ENCODE assay signal across 9 cellular contexts in the genomic region with DNA sequence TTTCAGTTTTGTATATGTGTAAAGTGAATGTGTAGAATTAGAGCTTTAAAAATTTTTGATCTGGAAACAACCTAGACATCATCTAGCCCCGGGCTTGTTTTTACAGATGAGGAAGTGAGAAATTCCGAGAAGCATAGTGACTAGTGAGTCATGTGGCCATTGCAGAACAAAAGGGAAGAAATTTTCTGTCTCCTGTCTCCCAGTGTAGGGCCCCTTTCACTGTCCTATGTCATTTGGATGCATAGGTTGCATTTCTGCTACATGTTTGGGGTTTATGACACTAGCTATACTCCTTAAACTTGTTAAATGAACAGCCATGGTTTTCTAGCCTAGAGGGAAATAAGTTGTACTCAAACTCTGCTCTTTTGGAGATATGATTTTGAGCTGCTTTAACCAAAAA.
DNase-seq lines count a peak whose midpoint lies in the region; ATAC-seq, FAIRE-seq and TF ChIP-seq lines count a peak whose summit lies in the region.
"Had no signal": no experiment of that assay in that cellular context is flagged by ENCODE, and none has a peak within 500 bp of the region (broad histone marks: within the 10 kb centered on the region; RNA-seq: fewer than 3 reads in every experiment).

No MANE protein-coding gene starts in this region.

- no peak for TF ChIP-seq CTCF in CD8-positive, alpha-beta T cell (IDR thresholded peaks at IDR 0.05)
- TF ChIP-seq CTCF in H9 (conservative IDR thresholded peaks at IDR 0.05) = no peak

- H4K8ac ChIP-seq in H9 (replicated peaks; ENCODE audit: insufficient read length, low read depth, low read length) = no peak overlapping the region

- no peak overlapping the region for H2BK120ac ChIP-seq in H9 (ENCODE audit: low read depth, low read length, poor library complexity, severe bottlenecking)

- no peak overlapping the region for H3T11ph ChIP-seq in H9 (ENCODE audit: low read length)

- H2BK15ac ChIP-seq in H9 (ENCODE audit: low read depth, low read length) = no peak overlapping the region

- no peak overlapping the region for H3K9ac ChIP-seq in H9 (ENCODE audit: extremely low read depth, insufficient read length, low read length)

- no peaks in the 10 kb centered on the region for H3K9me3 Mint-ChIP-seq in CD8-positive, alpha-beta T cell
- H3K9me3 Mint-ChIP-seq in stimulated activated effector memory CD8-positive, alpha-beta T cell treated with anti-CD3 and anti-CD28 coated beads, Interleukin-12 subunit alpha, Interleukin-12 subunit beta, amount 100 ng/mL, for 72 hours = no peaks in the 10 kb centered on the region
- H3K9me3 Mint-ChIP-seq in H9 = no peaks in the 10 kb centered on the region

- POLR2A ChIA-PET in CD8-positive, alpha-beta T cell (lab: Charles Lee) = no interaction called here

- no peak overlapping the region for H3K4me2 ChIP-seq in H9 (ENCODE audit: insufficient read depth, insufficient read length, low read length)

- no CpG with 5 or more reads among the region's 2 CpGs for WGBS in H9 (ENCODE audit: extremely low coverage, insufficient read length, low lambda C conversion rate)

- H3K56ac ChIP-seq in H9 (ENCODE audit: insufficient read length, low read depth, low read length) = no peak overlapping the region

- H2BK20ac ChIP-seq in H9 (ENCODE audit: low read depth, low read length, poor library complexity, severe bottlenecking) = no peak overlapping the region

- intact Hi-C loops in CD8-positive, alpha-beta T cell (cut with DNase I, micrococcal nuclease) = loop anchor here in 1 of 2 experiments (5.0 kb wide), 1 partner anchor 82 kb away; no protein-coding TSS in a partner anchor

- H2BK12ac ChIP-seq in H9 (ENCODE audit: insufficient read length, low read depth, low read length) = no peak overlapping the region

- no peaks in the 10 kb centered on the region for H3K27me3 ChIP-seq in CD8-positive, alpha-beta T cell (ENCODE audit: insufficient read depth, low read length)
- H3K27me3 ChIP-seq in H9 (ENCODE audit: insufficient read depth, low read length) = no peaks in the 10 kb centered on the region
- H3K27me3 ChIP-seq: gastrocnemius medialis had no signal

- H3K79me2 ChIP-seq in H9 (ENCODE audit: insufficient read depth, low read length) = no peaks in the 10 kb centered on the region

- H3K4me1 Mint-ChIP-seq in CD8-positive, alpha-beta T cell (ENCODE audit: low read depth) = peaks cover 37% of the 10 kb centered on the region
- peaks cover 23% of the 10 kb centered on the region for H3K4me1 Mint-ChIP-seq in stimulated activated effector memory CD8-positive, alpha-beta T cell treated with anti-CD3 and anti-CD28 coated beads, Interleukin-12 subunit alpha, Interleukin-12 subunit beta, amount 100 ng/mL, for 72 hours
- peaks cover 10 to 11% of the 10 kb centered on the region in 2 experiments for H3K4me1 Mint-ChIP-seq in H9

- CTCF ChIA-PET in CD8-positive, alpha-beta T cell (lab: Charles Lee) = interaction anchor here (1.0 to 1.2 kb wide), 2 partner anchors 9 to 49 kb away, joined by 3 read pairs; no protein-coding TSS in a partner anchor

- H2AFZ ChIP-seq in H9 (ENCODE audit: low read length) = no peak overlapping the region

- H3K14ac ChIP-seq in H9 (ENCODE audit: insufficient read depth, low read length) = no peak overlapping the region

- H4K20me1 ChIP-seq in H9 (ENCODE audit: control insufficient read depth, insufficient read depth, insufficient read length) = no peaks in the 10 kb centered on the region

- H2AK5ac ChIP-seq in H9 (ENCODE audit: insufficient read length, low read length) = no peak overlapping the region

- no peak overlapping the region for H3K4ac ChIP-seq in H9 (ENCODE audit: low read depth, low read length)

- no peak overlapping the region for H3K18ac ChIP-seq in H9 (ENCODE audit: insufficient read length, low read depth, low read length)

- H3K23ac ChIP-seq in H9 (ENCODE audit: insufficient read length, low read depth, low read length) = no peak overlapping the region

- no peaks in the 10 kb centered on the region for H3K23me2 ChIP-seq in H9 (ENCODE audit: insufficient read length, low read depth, low read length, poor library complexity, severe bottlenecking)

- H3K4me3 ChIP-seq in CD8-positive, alpha-beta T cell (ENCODE audit: low read depth, low read length) = no peak overlapping the region
- H3K4me3 ChIP-seq: gastrocnemius medialis had no signal

- H3K36me3 ChIP-seq in CD8-positive, alpha-beta T cell (ENCODE audit: insufficient read depth, low read length) = no peaks in the 10 kb centered on the region
- H3K36me3 ChIP-seq: gastrocnemius medialis had no signal

- ATAC-seq in CD8-positive, alpha-beta T cell = peak; percentile 88
- peak; percentile 96 for ATAC-seq in HG03135 (IDR thresholded peaks at IDR 0.05; ENCODE audit: unreplicated experiment)
- peak; percentile 93 for ATAC-seq in stimulated activated effector memory CD8-positive, alpha-beta T cell treated with anti-CD3 and anti-CD28 coated beads, Interleukin-12 subunit alpha, Interleukin-12 subunit beta, amount 100 ng/mL, for 72 hours

- H4K5ac ChIP-seq in H9 (ENCODE audit: insufficient read length, low read depth, low read length) = no peak overlapping the region

- no peak for FAIRE-seq in GM19239 (lab: Jason Lieb, UNC)

- no peaks in the 10 kb centered on the region for H3K9me3 ChIP-seq in CD8-positive, alpha-beta T cell (ENCODE audit: low read length)
- H3K9me3 ChIP-seq in H9 (ENCODE audit: control insufficient read depth, low read depth, low read length) = no peaks in the 10 kb centered on the region
- H3K9me3 ChIP-seq: gastrocnemius medialis had no signal

- H3K27ac ChIP-seq in CD8-positive, alpha-beta T cell (ENCODE audit: low read depth, low read length) = no peak overlapping the region
- H3K27ac ChIP-seq in H9 (ENCODE audit: insufficient read length, low read depth, low read length) = no peak overlapping the region
- H3K27ac ChIP-seq: gastrocnemius medialis had no signal

- peaks cover 24% of the 10 kb centered on the region for H3K4me1 ChIP-seq in CD8-positive, alpha-beta T cell (ENCODE audit: insufficient read depth, low read length)
- peaks cover 3% of the 10 kb centered on the region; the same call in 1 of the 2 replicates for H3K4me1 ChIP-seq in H9 (ENCODE audit: insufficient read depth, low read length)

- H3K36me3 Mint-ChIP-seq in CD8-positive, alpha-beta T cell = no peaks in the 10 kb centered on the region
- no peaks in the 10 kb centered on the region for H3K36me3 Mint-ChIP-seq in stimulated activated effector memory CD8-positive, alpha-beta T cell treated with anti-CD3 and anti-CD28 coated beads, Interleukin-12 subunit alpha, Interleukin-12 subunit beta, amount 100 ng/mL, for 72 hours
- no peaks in the 10 kb centered on the region for H3K36me3 Mint-ChIP-seq in H9 (ENCODE audit: insufficient read depth in 1 of 3, low read depth in 3 of 3)

- H3K79me1 ChIP-seq in H9 (ENCODE audit: insufficient read depth, low read depth, low read length, poor library complexity, severe bottlenecking) = no peaks in the 10 kb centered on the region

- H3K27ac Mint-ChIP-seq in CD8-positive, alpha-beta T cell = peak overlapping the region; percentile 83
- H3K27ac Mint-ChIP-seq in stimulated activated effector memory CD8-positive, alpha-beta T cell treated with anti-CD3 and anti-CD28 coated beads, Interleukin-12 subunit alpha, Interleukin-12 subunit beta, amount 100 ng/mL, for 72 hours = no peak overlapping the region
- H3K27ac Mint-ChIP-seq in H9 = peak overlapping the region in 1 of 3 experiments; percentile 71; a peak in 1 of 7 replicates

- peak in 1 of 7 experiments; percentile 8 for DNase-seq in CD8-positive, alpha-beta T cell
- DNase-seq in GM19239 (ENCODE audit: insufficient read length, low spot score) = peak; percentile 16
- peak; percentile 89 for DNase-seq in SKM-1 treated with dmso at 0.1 percent for 144 hours (lab: John Stamatoyannopoulos, UW; ENCODE audit: unreplicated experiment)
- DNase-seq in fibroblast of peridontal ligament (ENCODE audit: extremely low read depth) = peak; percentile 52
- no peak for DNase-seq in stimulated activated effector memory CD8-positive, alpha-beta T cell treated with anti-CD3 and anti-CD28 coated beads, Interleukin-12 subunit alpha, Interleukin-12 subunit beta, amount 100 ng/mL, for 72 hours (ENCODE audit: low spot score in 2 of 2)
- DNase-seq in H9 = no peak
- DNase-seq in NCI-H1694 (lab: John Stamatoyannopoulos, UW) = no peak
- DNase-seq: gastrocnemius medialis had no signal

- H3K4me3 Mint-ChIP-seq in CD8-positive, alpha-beta T cell = peak overlapping the region; percentile 19
- no peak overlapping the region for H3K4me3 Mint-ChIP-seq in stimulated activated effector memory CD8-positive, alpha-beta T cell treated with anti-CD3 and anti-CD28 coated beads, Interleukin-12 subunit alpha, Interleukin-12 subunit beta, amount 100 ng/mL, for 72 hours
- no peak overlapping the region for H3K4me3 Mint-ChIP-seq in H9

- no peaks in the 10 kb centered on the region for H3K27me3 Mint-ChIP-seq in CD8-positive, alpha-beta T cell (ENCODE audit: low read depth)
- no peaks in the 10 kb centered on the region for H3K27me3 Mint-ChIP-seq in H9 (ENCODE audit: low read depth)

- no peak overlapping the region for H2BK5ac ChIP-seq in H9 (ENCODE audit: insufficient read length, low read length)

- H4K91ac ChIP-seq in H9 (ENCODE audit: insufficient read length, low read depth, low read length) = no peak overlapping the region

Comparison
In these comparisons a context has a peak if more than half of its experiments do, and no peak if none do; other contexts are left out.
1. DNase-seq: peak in GM19239 (single experiment), SKM-1 treated with dmso at 0.1 percent for 144 hours (single experiment) and fibroblast of peridontal ligament (single experiment); none in stimulated activated effector memory CD8-positive, alpha-beta T cell treated with anti-CD3 and anti-CD28 coated beads, Interleukin-12 subunit alpha, Interleukin-12 subunit beta, amount 100 ng/mL, for 72 hours (0 of 2), H9 (single experiment) and NCI-H1694 (single experiment).
2. Peak in every context shown above with its lines, with median percentiles within 50 percentile points of each other: ATAC-seq.